1 cellular context compared by ENCODE assay signal in the genomic region with DNA sequence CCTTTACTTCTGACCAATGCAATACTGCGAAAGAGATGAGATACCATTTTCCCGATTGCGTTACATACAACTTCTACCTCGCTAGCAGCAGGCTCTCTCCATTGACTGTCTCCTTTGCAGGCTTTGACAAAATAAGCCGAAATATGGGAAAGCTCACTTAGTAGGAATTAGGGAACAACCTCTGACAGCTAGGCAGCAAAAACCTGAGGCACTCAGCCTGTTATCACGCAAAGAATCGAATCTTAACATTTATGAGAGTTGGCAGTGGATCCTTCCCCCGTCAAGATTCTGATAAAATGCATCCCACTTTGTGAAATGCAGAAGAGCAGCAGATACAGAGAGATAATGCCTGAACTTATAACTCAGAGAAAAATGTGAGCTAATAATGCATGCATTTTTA.
TF ChIP-seq lines count a peak whose summit lies in the region.

No MANE protein-coding gene starts in this region.

TF ChIP-seq in K562, 482 proteins besides CTCF, POLR2A, EP300 and RAD21 (continued from another document):
- TF ChIP-seq, protein P1, sequence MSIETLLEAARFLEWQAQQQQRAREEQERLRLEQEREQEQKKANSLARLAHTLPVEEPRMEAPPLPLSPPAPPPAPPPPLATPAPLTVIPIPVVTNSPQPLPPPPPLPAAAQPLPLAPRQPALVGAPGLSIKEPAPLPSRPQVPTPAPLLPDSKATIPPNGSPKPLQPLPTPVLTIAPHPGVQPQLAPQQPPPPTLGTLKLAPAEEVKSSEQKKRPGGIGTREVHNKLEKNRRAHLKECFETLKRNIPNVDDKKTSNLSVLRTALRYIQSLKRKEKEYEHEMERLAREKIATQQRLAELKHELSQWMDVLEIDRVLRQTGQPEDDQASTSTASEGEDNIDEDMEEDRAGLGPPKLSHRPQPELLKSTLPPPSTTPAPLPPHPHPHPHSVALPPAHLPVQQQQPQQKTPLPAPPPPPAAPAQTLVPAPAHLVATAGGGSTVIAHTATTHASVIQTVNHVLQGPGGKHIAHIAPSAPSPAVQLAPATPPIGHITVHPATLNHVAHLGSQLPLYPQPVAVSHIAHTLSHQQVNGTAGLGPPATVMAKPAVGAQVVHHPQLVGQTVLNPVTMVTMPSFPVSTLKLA (conservative IDR thresholded peaks at IDR 0.05), result no peak
- no peak for TF ChIP-seq ZNF586 (CRISPR knock-in tag; conservative IDR thresholded peaks at IDR 0.05)
- no peak for TF ChIP-seq RFX1 (IDR thresholded peaks at IDR 0.05)
- TF ChIP-seq SP1 (CRISPR knock-in tag; IDR thresholded peaks at IDR 0.05), result no peak
- no peak for TF ChIP-seq ZNF780A (CRISPR knock-in tag; IDR thresholded peaks at IDR 0.05)
- TF ChIP-seq, protein P2, sequence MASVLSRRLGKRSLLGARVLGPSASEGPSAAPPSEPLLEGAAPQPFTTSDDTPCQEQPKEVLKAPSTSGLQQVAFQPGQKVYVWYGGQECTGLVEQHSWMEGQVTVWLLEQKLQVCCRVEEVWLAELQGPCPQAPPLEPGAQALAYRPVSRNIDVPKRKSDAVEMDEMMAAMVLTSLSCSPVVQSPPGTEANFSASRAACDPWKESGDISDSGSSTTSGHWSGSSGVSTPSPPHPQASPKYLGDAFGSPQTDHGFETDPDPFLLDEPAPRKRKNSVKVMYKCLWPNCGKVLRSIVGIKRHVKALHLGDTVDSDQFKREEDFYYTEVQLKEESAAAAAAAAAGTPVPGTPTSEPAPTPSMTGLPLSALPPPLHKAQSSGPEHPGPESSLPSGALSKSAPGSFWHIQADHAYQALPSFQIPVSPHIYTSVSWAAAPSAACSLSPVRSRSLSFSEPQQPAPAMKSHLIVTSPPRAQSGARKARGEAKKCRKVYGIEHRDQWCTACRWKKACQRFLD (CRISPR knock-in tag; IDR thresholded peaks at IDR 0.05), result no peak
- no peak for TF ChIP-seq FOXP1 (CRISPR knock-in tag; IDR thresholded peaks at IDR 0.05)
- TF ChIP-seq, protein P3, sequence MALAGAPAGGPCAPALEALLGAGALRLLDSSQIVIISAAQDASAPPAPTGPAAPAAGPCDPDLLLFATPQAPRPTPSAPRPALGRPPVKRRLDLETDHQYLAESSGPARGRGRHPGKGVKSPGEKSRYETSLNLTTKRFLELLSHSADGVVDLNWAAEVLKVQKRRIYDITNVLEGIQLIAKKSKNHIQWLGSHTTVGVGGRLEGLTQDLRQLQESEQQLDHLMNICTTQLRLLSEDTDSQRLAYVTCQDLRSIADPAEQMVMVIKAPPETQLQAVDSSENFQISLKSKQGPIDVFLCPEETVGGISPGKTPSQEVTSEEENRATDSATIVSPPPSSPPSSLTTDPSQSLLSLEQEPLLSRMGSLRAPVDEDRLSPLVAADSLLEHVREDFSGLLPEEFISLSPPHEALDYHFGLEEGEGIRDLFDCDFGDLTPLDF (CRISPR knock-in tag; IDR thresholded peaks at IDR 0.05), result no peak
- TF ChIP-seq XRCC5 (IDR thresholded peaks at IDR 0.05; ENCODE audit: low read depth, low read length), result no peak
- TF ChIP-seq, protein P4, sequence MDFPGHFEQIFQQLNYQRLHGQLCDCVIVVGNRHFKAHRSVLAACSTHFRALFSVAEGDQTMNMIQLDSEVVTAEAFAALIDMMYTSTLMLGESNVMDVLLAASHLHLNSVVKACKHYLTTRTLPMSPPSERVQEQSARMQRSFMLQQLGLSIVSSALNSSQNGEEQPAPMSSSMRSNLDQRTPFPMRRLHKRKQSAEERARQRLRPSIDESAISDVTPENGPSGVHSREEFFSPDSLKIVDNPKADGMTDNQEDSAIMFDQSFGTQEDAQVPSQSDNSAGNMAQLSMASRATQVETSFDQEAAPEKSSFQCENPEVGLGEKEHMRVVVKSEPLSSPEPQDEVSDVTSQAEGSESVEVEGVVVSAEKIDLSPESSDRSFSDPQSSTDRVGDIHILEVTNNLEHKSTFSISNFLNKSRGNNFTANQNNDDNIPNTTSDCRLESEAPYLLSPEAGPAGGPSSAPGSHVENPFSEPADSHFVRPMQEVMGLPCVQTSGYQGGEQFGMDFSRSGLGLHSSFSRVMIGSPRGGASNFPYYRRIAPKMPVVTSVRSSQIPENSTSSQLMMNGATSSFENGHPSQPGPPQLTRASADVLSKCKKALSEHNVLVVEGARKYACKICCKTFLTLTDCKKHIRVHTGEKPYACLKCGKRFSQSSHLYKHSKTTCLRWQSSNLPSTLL (IDR thresholded peaks at IDR 0.05), result no peak
- no peak for TF ChIP-seq FOS (IDR thresholded peaks at IDR 0.05; ENCODE audit: extremely low read depth, insufficient read length)
